In genomic region chr17:80545499-80545826, GRCh38 we compare ENCODE assay signal across 8 cellular contexts. TPM values are rescaled to one million over a fixed set of nuclear protein-coding genes. Genes with fewer than 3 reads are reported as not detected.
DNase-seq lines count a peak whose midpoint lies in the region; ATAC-seq, FAIRE-seq and TF ChIP-seq lines count a peak whose summit lies in the region.

No MANE protein-coding gene starts in this region.

- H3K9me3 Mint-ChIP-seq in activated naive CD4-positive, alpha-beta T cell treated with anti-CD3 and anti-CD28 coated beads, Interleukin-2, amount 10 ng/mL, durations not matched to agents 7 days and 5 days = no peaks in the 10 kb centered on the region
- H3K9me3 Mint-ChIP-seq in activated naive CD8-positive, alpha-beta T cell treated with anti-CD3 and anti-CD28 coated beads, Interleukin-2, amount 10 ng/mL, durations not matched to agents 7 days and 5 days = no peaks in the 10 kb centered on the region

- TF ChIP-seq CTCF in HepG2 (CRISPR knock-in tag; IDR thresholded peaks at IDR 0.05) (no peak), transverse colon (IDR thresholded peaks at IDR 0.05) (no peak)

- peaks cover 7% of the 10 kb centered on the region for H3K36me3 Mint-ChIP-seq in activated naive CD4-positive, alpha-beta T cell treated with anti-CD3 and anti-CD28 coated beads, Interleukin-2, amount 10 ng/mL, durations not matched to agents 7 days and 5 days
- peaks cover 1% of the 10 kb centered on the region for H3K36me3 Mint-ChIP-seq in activated naive CD8-positive, alpha-beta T cell treated with anti-CD3 and anti-CD28 coated beads, Interleukin-2, amount 10 ng/mL, durations not matched to agents 7 days and 5 days

- H3K4me3 ChIP-seq in HepG2 (replicated peaks in 1 of 3; ENCODE audit: insufficient read depth in 1 of 3, low read depth in 2 of 3, low read length in 3 of 3) (peak overlapping the region; percentile 90 to 97 (median 96)), transverse colon (peak overlapping the region; percentile 69 to 96 (median 90))

- H4K20me1 ChIP-seq in HepG2 (ENCODE audit: insufficient read depth, low read length) = peaks cover 12% of the 10 kb centered on the region; the same call in 1 of the 2 replicates

- in situ Hi-C loops in HepG2 (cut with HindIII; ENCODE audit: extremely low pct_ligation_motif_present, low pct_unique_long_range_greater_than_20kb) (no loop called here), transverse colon (cut with MboI; ENCODE audit: low pct_ligation_motif_present in 1 of 4, low pct_unique_long_range_greater_than_20kb in 1 of 4, low sequenced_read_pairs in 3 of 4) (no loop called here)

- no peak for ATAC-seq in activated naive CD8-positive, alpha-beta T cell treated with anti-CD3 and anti-CD28 coated beads, Interleukin-2, amount 10 ng/mL, durations not matched to agents 7 days and 5 days (ENCODE audit: low read depth)
- no peak for ATAC-seq in HepG2

- H3K27me3 ChIP-seq in HepG2 (ENCODE audit: control insufficient read depth in 1 of 2, insufficient read depth in 2 of 2, low read length in 2 of 2) = no peaks in the 10 kb centered on the region; a peak in 1 of 5 replicates
- H3K27me3 ChIP-seq in transverse colon = peaks cover 14% of the 10 kb centered on the region

- BruUV-seq in HepG2 (replicated peaks; lab: Mats Ljungman, UMichigan) = no TSS peak

- TF ChIP-seq EP300 in HepG2 (IDR thresholded peaks at IDR 0.05; ENCODE audit: low read depth in 2 of 2, low read length in 2 of 2) (no peak), HepG2 (CRISPR knock-in tag; IDR thresholded peaks at IDR 0.05; ENCODE audit: borderline replicate concordance) (no peak), transverse colon (IDR thresholded peaks at IDR 0.05; ENCODE audit: low read depth) (no peak)

- H3K27ac Mint-ChIP-seq in activated naive CD4-positive, alpha-beta T cell treated with anti-CD3 and anti-CD28 coated beads, Interleukin-2, amount 10 ng/mL, durations not matched to agents 7 days and 5 days = peak overlapping the region; percentile 94
- peak overlapping the region; percentile 80 for H3K27ac Mint-ChIP-seq in activated naive CD8-positive, alpha-beta T cell treated with anti-CD3 and anti-CD28 coated beads, Interleukin-2, amount 10 ng/mL, durations not matched to agents 7 days and 5 days

- H3K79me2 ChIP-seq in HepG2 (ENCODE audit: insufficient read depth, low read length) = peaks cover 58% of the 10 kb centered on the region

- H2AFZ ChIP-seq in HepG2 (ENCODE audit: low read length) = no peak overlapping the region

- peak overlapping the region; percentile 86 for H3K4me2 ChIP-seq in HepG2 (ENCODE audit: low read depth, low read length)

- H3K4me3 Mint-ChIP-seq in activated naive CD4-positive, alpha-beta T cell treated with anti-CD3 and anti-CD28 coated beads, Interleukin-2, amount 10 ng/mL, durations not matched to agents 7 days and 5 days = peak overlapping the region; percentile 96
- H3K4me3 Mint-ChIP-seq in activated naive CD8-positive, alpha-beta T cell treated with anti-CD3 and anti-CD28 coated beads, Interleukin-2, amount 10 ng/mL, durations not matched to agents 7 days and 5 days = peak overlapping the region; percentile 94

- TF ChIP-seq RAD21 in HepG2 (CRISPR knock-in tag; IDR thresholded peaks at IDR 0.05) = no peak

- peaks cover 52% of the 10 kb centered on the region for H3K4me1 ChIP-seq in HepG2 (ENCODE audit: insufficient read depth, low read length)
- H3K4me1 ChIP-seq in transverse colon = peaks cover 12 to 36% (median 15%) of the 10 kb centered on the region in 4 donors

- TF ChIP-seq POLR2A in HepG2 (IDR thresholded peaks at IDR 0.05; ENCODE audit: insufficient read depth in 1 of 2, low read depth in 2 of 2, low read length in 2 of 2) = no peak
- no peak for TF ChIP-seq POLR2A in transverse colon (IDR thresholded peaks at IDR 0.05)

- H3K36me3 ChIP-seq in HepG2 (replicated peaks in 1 of 2; ENCODE audit: control insufficient read depth in 1 of 2, insufficient read depth in 2 of 2, low read length in 2 of 2) (peaks cover 0 to 14% of the 10 kb centered on the region in 2 experiments; a peak in 3 of 5 replicates), transverse colon (no peaks in the 10 kb centered on the region)

- FAIRE-seq in HepG2 (lab: Jason Lieb, UNC) = no peak

- H3K27ac ChIP-seq in HepG2 (ENCODE audit: extremely low read length, insufficient read depth, low read length) (peak overlapping the region; percentile 81), transverse colon (peak overlapping the region in 3 of 4 donors; percentile 80 to 91 (median 90))

- H3K9me3 ChIP-seq in HepG2 (ENCODE audit: low read length) (no peaks in the 10 kb centered on the region), transverse colon (no peaks in the 10 kb centered on the region)

- WGBS in HepG2 (ENCODE audit: low lambda C conversion rate) = 1% methylated on average over 8 of the region's 8 CpGs
- WGBS in transverse colon (ENCODE audit: low coverage in 1 of 2), 2 donors = 3 to 6% methylated on average over 4 to 8 of the region's 8 CpGs

- peaks cover 21% of the 10 kb centered on the region for H3K27me3 Mint-ChIP-seq in activated naive CD4-positive, alpha-beta T cell treated with anti-CD3 and anti-CD28 coated beads, Interleukin-2, amount 10 ng/mL, durations not matched to agents 7 days and 5 days
- H3K27me3 Mint-ChIP-seq in activated naive CD8-positive, alpha-beta T cell treated with anti-CD3 and anti-CD28 coated beads, Interleukin-2, amount 10 ng/mL, durations not matched to agents 7 days and 5 days = peaks cover 4% of the 10 kb centered on the region

- peak overlapping the region; percentile 94 for H3K9ac ChIP-seq in HepG2 (ENCODE audit: insufficient read depth, low read depth, low read length)

- intact Hi-C loops in HepG2 (cut with micrococcal nuclease; ENCODE audit: unreplicated experiment) (no loop called here), transverse colon (cut with DNase I; ENCODE audit: low total_unique reads) (no loop called here)

- CTCF ChIA-PET in activated naive CD4-positive, alpha-beta T cell treated with anti-CD3 and anti-CD28 coated beads, Interleukin-2, amount 10 ng/mL, durations not matched to agents 7 days and 5 days (lab: Charles Lee) = interaction anchor here (1.9 kb wide), 1 partner anchor 31 kb away, joined by 5 read pairs; no protein-coding TSS in a partner anchor
- CTCF ChIA-PET in HepG2 (lab: Yijun Ruan, JAX; ENCODE audit: low intra/inter-chr PET ratio, low total read pairs) = no interaction called here

- no peak for DNase-seq in activated naive CD4-positive, alpha-beta T cell treated with anti-CD3 and anti-CD28 coated beads, Interleukin-2, amount 10 ng/mL, durations not matched to agents 7 days and 5 days
- DNase-seq in activated naive CD4-positive, alpha-beta T cell treated with Interleukin-2 at 50 U/mL for 16 hours = no peak
- DNase-seq in activated naive CD8-positive, alpha-beta T cell treated with anti-CD3 and anti-CD28 coated beads, Interleukin-2, amount 10 ng/mL, durations not matched to agents 7 days and 5 days = no peak
- DNase-seq in HepG2 (ENCODE audit: low spot score) (no peak), transverse colon (no peak), NCI-H2107 (lab: John Stamatoyannopoulos, UW) (no peak), midbrain (lab: John Stamatoyannopoulos, UW) (no peak), DMS153 (lab: John Stamatoyannopoulos, UW) (no peak)

- H3K4me1 Mint-ChIP-seq in activated naive CD4-positive, alpha-beta T cell treated with anti-CD3 and anti-CD28 coated beads, Interleukin-2, amount 10 ng/mL, durations not matched to agents 7 days and 5 days = peaks cover 35% of the 10 kb centered on the region
- peaks cover 13% of the 10 kb centered on the region for H3K4me1 Mint-ChIP-seq in activated naive CD8-positive, alpha-beta T cell treated with anti-CD3 and anti-CD28 coated beads, Interleukin-2, amount 10 ng/mL, durations not matched to agents 7 days and 5 days

- POLR2A ChIA-PET in activated naive CD8-positive, alpha-beta T cell treated with anti-CD3 and anti-CD28 coated beads, Interleukin-2, amount 10 ng/mL, durations not matched to agents 7 days and 5 days (lab: Charles Lee) = interaction anchor here (0.6 to 1.4 kb wide), 4 partner anchors 13 to 130 kb away, joined by 3 to 16 read pairs (median 4); partner anchors contain the start of gene ENDOV
- POLR2A ChIA-PET in HepG2 (lab: Yijun Ruan, JAX) = interaction anchor here (1.5 to 2.0 kb wide), 5 partner anchors 47 to 91 kb away, joined by 4 to 9 read pairs (median 4); no protein-coding TSS in a partner anchor

TF ChIP-seq in HepG2, 621 proteins besides CTCF, POLR2A, EP300 and RAD21 (continues in another document):
- 0 out of 2 replicates have a peak, but pooled peaks have one; percentile 8 for TF ChIP-seq ZNF746 (CRISPR knock-in tag; IDR thresholded peaks at IDR 0.05)
- TF ChIP-seq FOXA3 (CRISPR knock-in tag; IDR thresholded peaks at IDR 0.05) = no peak
- 0 out of 2 replicates have a peak, but pooled peaks have one; percentile 2 for TF ChIP-seq ZSCAN21 (CRISPR knock-in tag; IDR thresholded peaks at IDR 0.05; ENCODE audit: borderline replicate concordance)
- TF ChIP-seq SIN3A (IDR thresholded peaks at IDR 0.05; ENCODE audit: borderline replicate concordance, low read depth, low read length) = 0 out of 2 replicates have a peak, but pooled peaks have one; percentile 42

RNA-seq across cellular contexts. Expression of gene RPTOR, which starts 0.8 kb away (rescaled TPM):
- 10 to 100 TPM; 43.2 to 43.8 TPM for total RNA-seq in activated naive CD8-positive, alpha-beta T cell treated with anti-CD3 and anti-CD28 coated beads, Interleukin-2, amount 10 ng/mL, durations not matched to agents 7 days and 5 days
- total RNA-seq in HepG2 (2016; rRNA removed; fragmentation: Illumina TruSeq; extraction: Trizol) (25.3 TPM in 2 replicates), transverse colon (10 to 100 TPM; 28.9 to 79.3 (median 48.0) TPM)
- total RNA-seq in HepG2 (2016; cell fraction: cytosol; rRNA removed; fragmentation: Illumina TruSeq; extraction: Trizol; ENCODE audit: low read depth) = 9.3 TPM in 2 replicates
- 19.0 and 24.1 TPM in 2 replicates for total RNA-seq in HepG2 (2016; cell fraction: insoluble cytoplasmic fraction; rRNA removed; fragmentation: Illumina TruSeq; extraction: Trizol)
- 10.7 and 12.5 TPM in 2 replicates for total RNA-seq in HepG2 (2016; cell fraction: membrane; rRNA removed; fragmentation: Illumina TruSeq; extraction: Trizol)
- total RNA-seq in HepG2 (2016; cell fraction: nucleus; rRNA removed; fragmentation: Illumina TruSeq; extraction: Trizol) = 47.4 and 53.3 TPM in 2 replicates
- 6.6 and 7.2 TPM in 2 replicates for polyA plus RNA-seq in HepG2 (2011; rRNA removed)
- 4.9 and 6.5 TPM in 2 replicates for polyA plus RNA-seq in HepG2 (2011; cell fraction: cytosol; rRNA removed)
- 40.6 and 57.3 TPM in 2 replicates for polyA plus RNA-seq in HepG2 (2011; cell fraction: nucleus; rRNA removed)
- polyA plus RNA-seq in HepG2 (2012) = 16.9 and 22.1 TPM in 2 replicates
- polyA plus RNA-seq in HepG2 (2016; cell fraction: cytosol; fragmentation: Illumina TruSeq; extraction: Trizol; ENCODE audit: low read depth) = 1.6 TPM in 2 replicates
- polyA plus RNA-seq in HepG2 (2016; cell fraction: insoluble cytoplasmic fraction; fragmentation: Illumina TruSeq; extraction: Trizol; ENCODE audit: low read depth) = 12.7 and 16.8 TPM in 2 replicates
- polyA plus RNA-seq in HepG2 (2016; cell fraction: membrane; fragmentation: Illumina TruSeq; extraction: Trizol; ENCODE audit: low read depth) = 3.3 and 3.8 TPM in 2 replicates
- 36.3 and 39.1 TPM in 2 replicates for polyA plus RNA-seq in HepG2 (2016; cell fraction: nucleus; fragmentation: Illumina TruSeq; extraction: Trizol; ENCODE audit: insufficient read depth, low read depth)
- polyA minus RNA-seq in HepG2 (2011; rRNA and poly(A)+ RNA removed; ENCODE audit: low replicate concordance) = 26.1 and 51.5 TPM in 2 replicates
- 18.6 and 20.2 TPM in 2 replicates for polyA minus RNA-seq in HepG2 (2011; cell fraction: cytosol; rRNA and poly(A)+ RNA removed)
- 62.9 and 72.9 TPM in 2 replicates for polyA minus RNA-seq in HepG2 (2011; cell fraction: nucleus; rRNA and poly(A)+ RNA removed)
